12 cellular contexts compared by ENCODE assay signal in genomic region chr18:7370812-7371211, GRCh38.
DNase-seq lines count a peak whose midpoint lies in the region; ATAC-seq, FAIRE-seq and TF ChIP-seq lines count a peak whose summit lies in the region.
"Had no signal": no experiment of that assay in that cellular context is flagged by ENCODE, and none has a peak within 500 bp of the region (broad histone marks: within the 10 kb centered on the region; RNA-seq: fewer than 3 reads in every experiment).

No MANE protein-coding gene starts in this region.

- in situ Hi-C loops in GM23248 (cut with MboI) = no loop called here

- intact Hi-C loops in PC-9 (cut with micrococcal nuclease; ENCODE audit: unreplicated experiment) = no loop called here

- WGBS in GM23248 (ENCODE audit: low coverage in 1 of 2, low lambda C conversion rate in 2 of 2, missing lambda C conversion rate in 2 of 2), 2 experiments = 30 to 31% methylated on average over 11 of the region's 11 CpGs

- no peaks in the 10 kb centered on the region for H3F3A ChIP-seq in PC-9 (ENCODE audit: insufficient read depth, low read depth)
- H3F3A ChIP-seq in GM23248 (ENCODE audit: insufficient read depth) = no peaks in the 10 kb centered on the region

- no peak for FAIRE-seq in bronchial epithelial cell (lab: Jason Lieb, UNC)

- BruUV-seq in PC-9 (replicated peaks; lab: Mats Ljungman, UMichigan) = no TSS peak

- H3K4me1 ChIP-seq in right atrium auricular region = peaks cover 0 to 32% of the 10 kb centered on the region in 2 donors
- no peaks in the 10 kb centered on the region for H3K4me1 ChIP-seq in PC-9 (replicated peaks; ENCODE audit: insufficient read depth)
- H3K4me1 ChIP-seq in GM23248 (ENCODE audit: insufficient read depth) = no peaks in the 10 kb centered on the region

- TF ChIP-seq CTCF in bronchial epithelial cell (IDR thresholded peaks at IDR 0.05; ENCODE audit: insufficient read depth, low read length, severe bottlenecking) (no peak), right atrium auricular region (IDR thresholded peaks at IDR 0.05) (no peak), PC-9 (conservative IDR thresholded peaks at IDR 0.05) (no peak)

- H3K79me2 ChIP-seq in PC-9 (ENCODE audit: low read depth) (no peaks in the 10 kb centered on the region), GM23248 (ENCODE audit: insufficient read depth) (no peaks in the 10 kb centered on the region)

- H3K9me3 ChIP-seq in right atrium auricular region = no peaks in the 10 kb centered on the region
- no peaks in the 10 kb centered on the region for H3K9me3 ChIP-seq in PC-9 (ENCODE audit: insufficient read depth, low read depth)
- no peaks in the 10 kb centered on the region for H3K9me3 ChIP-seq in GM23248 (ENCODE audit: low read depth)

- H2AFZ ChIP-seq in PC-9 (no peak overlapping the region), GM23248 (no peak overlapping the region)

- H3K4me3 ChIP-seq in bronchial epithelial cell (ENCODE audit: low read depth, low read length) = no peak overlapping the region
- H3K4me3 ChIP-seq in right atrium auricular region = no peak overlapping the region
- H3K4me3 ChIP-seq in PC-9 = no peak overlapping the region
- H3K4me3 ChIP-seq in GM23248 = no peak overlapping the region
- H3K4me3 ChIP-seq: skin epidermis had no signal

- H3K9ac ChIP-seq in GM23248 = no peak overlapping the region

- CTCF ChIA-PET in PC-9 (lab: Charles Lee) = no interaction called here

- H3K27ac ChIP-seq in right atrium auricular region = peak overlapping the region; percentile 43 to 53
- no peak overlapping the region for H3K27ac ChIP-seq in PC-9
- no peak overlapping the region for H3K27ac ChIP-seq in GM23248

- no peaks in the 10 kb centered on the region for H3K27me3 ChIP-seq in bronchial epithelial cell (ENCODE audit: control insufficient read depth, insufficient read depth, low read length)
- H3K27me3 ChIP-seq in right atrium auricular region = no peaks in the 10 kb centered on the region
- peaks cover 54% of the 10 kb centered on the region for H3K27me3 ChIP-seq in PC-9 (ENCODE audit: insufficient read depth, low read depth)
- no peaks in the 10 kb centered on the region for H3K27me3 ChIP-seq in GM23248 (replicated peaks; ENCODE audit: insufficient read depth)

- POLR2A ChIA-PET in PC-9 (lab: Charles Lee; ENCODE audit: unreplicated experiment) = interaction anchor here (0.6 kb wide), 1 partner anchor 1809 kb away, joined by 3 read pairs; no protein-coding TSS in a partner anchor

- H4K20me1 ChIP-seq in PC-9 (ENCODE audit: insufficient read depth) = no peaks in the 10 kb centered on the region
- no peaks in the 10 kb centered on the region for H4K20me1 ChIP-seq in GM23248 (ENCODE audit: insufficient read depth)

- ATAC-seq in GM21367 (IDR thresholded peaks at IDR 0.05; ENCODE audit: unreplicated experiment) = no peak

- DNase-seq in Ammon's horn (ENCODE audit: low spot score) (peak; percentile 20), bronchial epithelial cell (ENCODE audit: low read depth) (peak; percentile 22), right atrium auricular region (ENCODE audit: low spot score) (peak; percentile 79), pons (ENCODE audit: low spot score) (peak; percentile 12), PC-9 (no peak), NCI-H146 treated with DMSO at 0.1 percent for 48 hours (lab: John Stamatoyannopoulos, UW; ENCODE audit: unreplicated experiment) (no peak), GM23248 (no peak)
- DNase-seq: activated CD4-positive, alpha-beta T cell treated with anti-CD3 and anti-CD28 coated beads for 4 hours; Calu3; NCI-H2227 treated with DMSO at 0.1 percent for 48 hours had no signal

- H3K4me2 ChIP-seq in PC-9 (no peak overlapping the region), GM23248 (ENCODE audit: unreplicated experiment) (no peak overlapping the region)

- H3K36me3 ChIP-seq in bronchial epithelial cell (ENCODE audit: control insufficient read depth, insufficient read depth, low read length) (no peaks in the 10 kb centered on the region), right atrium auricular region (no peaks in the 10 kb centered on the region), PC-9 (ENCODE audit: low read depth) (no peaks in the 10 kb centered on the region), GM23248 (ENCODE audit: low read depth) (no peaks in the 10 kb centered on the region)

- H3K9me2 ChIP-seq in PC-9 (ENCODE audit: insufficient read depth) (no peaks in the 10 kb centered on the region), GM23248 (ENCODE audit: insufficient read depth) (no peaks in the 10 kb centered on the region)

Comparison
In these comparisons a context has a peak if more than half of its experiments do, and no peak if none do; other contexts are left out.
1. DNase-seq: peak in Ammon's horn (single experiment), bronchial epithelial cell (single experiment), right atrium auricular region (single experiment) and pons (single experiment); none in PC-9 (0 of 2), NCI-H146 treated with DMSO at 0.1 percent for 48 hours (single experiment) and GM23248 (single experiment).
2. H3K27ac ChIP-seq: peak in right atrium auricular region (2 of 2); none in PC-9 (single experiment) and GM23248 (single experiment).